ENCODE assay signal across 20 cellular contexts in genomic region chr2:120720746-120721145, GRCh38. TPM values are rescaled to one million over a fixed set of nuclear protein-coding genes. Genes with fewer than 3 reads are reported as not detected.
DNase-seq lines count a peak whose midpoint lies in the region; ATAC-seq and TF ChIP-seq lines count a peak whose summit lies in the region.
"Had no signal": no experiment of that assay in that cellular context is flagged by ENCODE, and none has a peak within 500 bp of the region (broad histone marks: within the 10 kb centered on the region; RNA-seq: fewer than 3 reads in every experiment).

No MANE protein-coding gene starts in this region.

- no peak overlapping the region for H3K27ac Mint-ChIP-seq in chondrocyte (ENCODE audit: unreplicated experiment)
- H3K27ac Mint-ChIP-seq: CD8-positive, alpha-beta memory T cell; HFFc6 had no signal

- H3K4me1 Mint-ChIP-seq in chondrocyte (ENCODE audit: low read depth), result peaks cover 24% of the 10 kb centered on the region
- H3K4me1 Mint-ChIP-seq: CD8-positive, alpha-beta memory T cell had no signal

- H3K9me3 ChIP-seq in neuronal stem cell (replicated peaks in 1 of 2; ENCODE audit: control insufficient read depth in 2 of 2, insufficient read depth in 1 of 2, low read depth in 1 of 2, low read length in 2 of 2) (peaks cover 5% of the 10 kb centered on the region in 2 donors), aorta (ENCODE audit: control insufficient read depth, low read length) (peaks cover 2% of the 10 kb centered on the region)

- no peak overlapping the region for H2AFZ ChIP-seq in neuronal stem cell (ENCODE audit: low read length)

- H4K8ac ChIP-seq in neuronal stem cell (ENCODE audit: low read depth, low read length), result no peak overlapping the region

- WGBS in neuronal stem cell (ENCODE audit: extremely low coverage in 2 of 2, insufficient read length in 2 of 2, insufficient replicate concordance in 1 of 2), 2 donors, result no CpG with 5 or more reads among the region's 5 CpGs
- WGBS in aorta, 2 donors, result 64 to 70% methylated on average over 5 of the region's 5 CpGs

- H3K27me3 ChIP-seq in neuronal stem cell (ENCODE audit: control insufficient read depth in 3 of 3, insufficient read depth in 3 of 3, low read depth in 1 of 3, low read length in 3 of 3) (peaks cover 0 to 18% (median 0%) of the 10 kb centered on the region in 3 experiments), aorta (ENCODE audit: control insufficient read depth in 1 of 2, insufficient read depth in 2 of 2, low read length in 1 of 2) (no peaks in the 10 kb centered on the region)

- H2BK5ac ChIP-seq in neuronal stem cell (ENCODE audit: low read length), result no peak overlapping the region

- H3K9me3 Mint-ChIP-seq in chondrocyte (ENCODE audit: low read depth), result peaks cover 10% of the 10 kb centered on the region

- H2BK15ac ChIP-seq in neuronal stem cell (ENCODE audit: low read length), result no peak overlapping the region

- H4K91ac ChIP-seq in neuronal stem cell (ENCODE audit: low read depth, low read length, poor library complexity), result no peak overlapping the region

- H3K18ac ChIP-seq in neuronal stem cell (ENCODE audit: low read length), result peak overlapping the region; percentile 16

- H3K4me1 ChIP-seq in neuronal stem cell (ENCODE audit: control insufficient read depth in 2 of 2, insufficient read depth in 1 of 2, low read depth in 1 of 2, low read length in 2 of 2), result peaks cover 12 to 13% of the 10 kb centered on the region in 2 donors
- H3K4me1 ChIP-seq in aorta (ENCODE audit: control insufficient read depth in 1 of 2, insufficient read depth in 2 of 2, low read length in 2 of 2), result no peaks in the 10 kb centered on the region

- H3K79me1 ChIP-seq in neuronal stem cell (ENCODE audit: low read depth, low read length), result no peaks in the 10 kb centered on the region

- no peaks in the 10 kb centered on the region for H3K36me3 Mint-ChIP-seq in chondrocyte (ENCODE audit: low read depth)
- H3K36me3 Mint-ChIP-seq: CD8-positive, alpha-beta memory T cell had no signal

- no peak overlapping the region for H2BK12ac ChIP-seq in neuronal stem cell (ENCODE audit: low read length)

- DNase-seq in left ventricle myocardium superior, result no peak
- no peak for DNase-seq in Right ventricle myocardium superior
- peak; percentile 53 for DNase-seq in chondrocyte (ENCODE audit: low spot score)
- no peak for DNase-seq in neuronal stem cell (ENCODE audit: low spot score)
- no peak for DNase-seq in aorta
- no peak for DNase-seq in omental fat pad (ENCODE audit: low spot score)
- no peak for DNase-seq in stimulated activated CD4-positive, alpha-beta T cell treated with anti-CD3 and anti-CD28 coated beads, Interleukin-4, amount 100 ng/mL, for 24 hours
- DNase-seq: DMS79, HFFc6, NCI-H1417, NCI-H187, NCI-H2227 treated with DMSO at 0.1 percent for 48 hours, NCI-H510A treated with DMSO at 0.1 percent for 48 hours, NCI-H774, OCI-M1, SIG-M5 had no signal

- no peak overlapping the region for H3K27ac ChIP-seq in neuronal stem cell (replicated peaks; ENCODE audit: low read length)
- no peak overlapping the region for H3K27ac ChIP-seq in aorta (ENCODE audit: low read depth in 1 of 2, low read length in 2 of 2)
- H3K27ac ChIP-seq: KMS-11 had no signal

- H3K4me3 ChIP-seq in neuronal stem cell (ENCODE audit: low read length in 2 of 2) (no peak overlapping the region), aorta (ENCODE audit: low read length in 2 of 2) (no peak overlapping the region)
- H3K4me3 ChIP-seq: A549 had no signal

- ATAC-seq in left ventricle myocardium superior (peak; percentile 54), Right ventricle myocardium superior (ENCODE audit: poor library complexity) (no peak), aorta (ENCODE audit: low FRiP score) (peak; percentile 36), omental fat pad (ENCODE audit: low FRiP score) (no peak), HG02759 (IDR thresholded peaks at IDR 0.05; ENCODE audit: unreplicated experiment) (no peak)
- ATAC-seq: A549 had no signal

- TF ChIP-seq CTCF in chondrocyte (IDR thresholded peaks at IDR 0.05), result no peak
- no peak for TF ChIP-seq CTCF in omental fat pad (IDR thresholded peaks at IDR 0.05)

- H3K36me3 ChIP-seq in neuronal stem cell (replicated peaks in 1 of 2; ENCODE audit: control insufficient read depth in 2 of 2, insufficient read depth in 2 of 2, low read length in 2 of 2), result no peaks in the 10 kb centered on the region
- no peaks in the 10 kb centered on the region for H3K36me3 ChIP-seq in aorta (ENCODE audit: control insufficient read depth in 1 of 2, insufficient read depth in 2 of 2, low read length in 1 of 2)

- H3K4me2 ChIP-seq in neuronal stem cell (ENCODE audit: insufficient read depth, low read length, poor library complexity, severe bottlenecking), result no peak overlapping the region
- H3K4me2 ChIP-seq: A549, KMS-11 had no signal

- H3K9ac ChIP-seq in neuronal stem cell (ENCODE audit: low read depth, low read length, poor library complexity), result no peak overlapping the region
- H3K9ac ChIP-seq: KMS-11 had no signal

- no peak overlapping the region for H3K4ac ChIP-seq in neuronal stem cell (ENCODE audit: low read length)

- no peak overlapping the region for H2AK5ac ChIP-seq in neuronal stem cell (ENCODE audit: low read depth, low read length)

- no peak overlapping the region for H3K23ac ChIP-seq in neuronal stem cell (ENCODE audit: low read depth, low read length, poor library complexity)

- H3K27me3 Mint-ChIP-seq in chondrocyte (ENCODE audit: low read depth), result no peaks in the 10 kb centered on the region

- no peak overlapping the region for H3K4me3 Mint-ChIP-seq in chondrocyte (ENCODE audit: unreplicated experiment)
- H3K4me3 Mint-ChIP-seq: CD8-positive, alpha-beta memory T cell; HFFc6 had no signal

- intact Hi-C loops in left ventricle myocardium superior (cut with micrococcal nuclease) (no loop called here), Right ventricle myocardium superior (cut with DNase I) (no loop called here), aorta (cut with DNase I) (no loop called here)

- H3K14ac ChIP-seq in neuronal stem cell (ENCODE audit: low read length), result no peak overlapping the region

- H2BK120ac ChIP-seq in neuronal stem cell (ENCODE audit: low read depth, low read length), result no peak overlapping the region

RNA-seq across cellular contexts. Expression of gene GLI2, which starts 14.9 kb away (rescaled TPM):
- total RNA-seq in left ventricle myocardium superior (2.1 TPM), Right ventricle myocardium superior (1.3 TPM), chondrocyte (31.1 to 37.0 TPM (median 36.0 TPM) in 3 replicates), aorta (10 to 100 TPM in 1 of 2 donors, 1 to 10 TPM in 1; 9.0 to 18.5 TPM), omental fat pad (1 to 10 TPM; 1.3 to 2.4 (median 1.4) TPM)
- polyA plus RNA-seq in neuronal stem cell (2013, experiment 1 of 2), result 26.2 TPM
- 27.3 TPM for polyA plus RNA-seq in neuronal stem cell (2013, experiment 2 of 2)
- polyA plus RNA-seq in aorta, result 1 to 10 TPM in 1 of 2 donors, under 1 TPM in 1; 0.88 to 1.9 TPM
- total RNA-seq: CD8-positive, alpha-beta memory T cell had no signal
- polyA plus RNA-seq: CD8-positive, alpha-beta memory T cell had no signal

Comparison
In these comparisons a context has a peak if more than half of its experiments do, and no peak if none do; other contexts are left out.
1. ATAC-seq: peak in left ventricle myocardium superior (single experiment) and aorta (single experiment); none in Right ventricle myocardium superior (single experiment), omental fat pad (single experiment) and HG02759 (single experiment).